In genomic region chr20:46401478-46401860, GRCh38 we compare ENCODE assay signal across 8 cellular contexts. TPM values are rescaled to one million over a fixed set of nuclear protein-coding genes. Genes with fewer than 3 reads are reported as not detected.
A peak's percentile ranks its signal among the peaks of the same experiment; 100 is the strongest.
DNase-seq lines count a peak whose midpoint lies in the region; ATAC-seq and TF ChIP-seq lines count a peak whose summit lies in the region.

No MANE protein-coding gene starts in this region.

- TF ChIP-seq CTCF in neutrophil (IDR thresholded peaks at IDR 0.05) (no peak), lower leg skin (IDR thresholded peaks at IDR 0.05) (no peak)

- H3K9me3 ChIP-seq in neutrophil = no peaks in the 10 kb centered on the region

- H3K27me3 Mint-ChIP-seq in central memory CD8-positive, alpha-beta T cell = no peaks in the 10 kb centered on the region

- ATAC-seq in central memory CD8-positive, alpha-beta T cell (replicated peaks; ENCODE audit: extremely low read depth, poor library complexity, severe bottlenecking) = peak; percentile 16
- ATAC-seq in GM19023 (IDR thresholded peaks at IDR 0.05; ENCODE audit: unreplicated experiment) (no peak), HG03521 (IDR thresholded peaks at IDR 0.05; ENCODE audit: unreplicated experiment) (no peak)

- peaks cover 27% of the 10 kb centered on the region for H3K36me3 Mint-ChIP-seq in central memory CD8-positive, alpha-beta T cell (ENCODE audit: insufficient read depth)

- H3K4me1 ChIP-seq in neutrophil (ENCODE audit: control insufficient read depth in 1 of 2, insufficient read depth in 1 of 2, low read depth in 1 of 2, low read length in 1 of 2) = peaks cover 89 to 95% of the 10 kb centered on the region in 2 experiments

- H3K4me3 ChIP-seq in Jurkat, Clone E6-1 (ENCODE audit: low read length) = peak overlapping the region; percentile 38
- H3K4me3 ChIP-seq in neutrophil (ENCODE audit: low read depth in 1 of 2, low read length in 1 of 2) (no peak overlapping the region), lower leg skin (ENCODE audit: low read depth, poor library complexity, severe bottlenecking) (no peak overlapping the region)

- H3K27me3 ChIP-seq in neutrophil = no peaks in the 10 kb centered on the region

- TF ChIP-seq POLR2A in lower leg skin (IDR thresholded peaks at IDR 0.05) = no peak

- H3K9me3 Mint-ChIP-seq in central memory CD8-positive, alpha-beta T cell = no peaks in the 10 kb centered on the region

- peaks cover 5% of the 10 kb centered on the region for H3K36me3 ChIP-seq in neutrophil

- H3K27ac ChIP-seq in neutrophil = peak overlapping the region; percentile 85

- H3K4me1 Mint-ChIP-seq in central memory CD8-positive, alpha-beta T cell = peaks cover 80% of the 10 kb centered on the region

- H3K4me3 Mint-ChIP-seq in central memory CD8-positive, alpha-beta T cell = peak overlapping the region; percentile 67

- peak overlapping the region; percentile 80 for H3K27ac Mint-ChIP-seq in central memory CD8-positive, alpha-beta T cell (ENCODE audit: low read depth)

- DNase-seq in CD1c-positive myeloid dendritic cell (ENCODE audit: extremely low spot score) (peak; percentile 16), OCI-M2 (lab: John Stamatoyannopoulos, UW; ENCODE audit: unreplicated experiment) (no peak), lower leg skin (ENCODE audit: low spot score in 2 of 2) (no peak)
- DNase-seq in Jurkat, Clone E6-1 (ENCODE audit: low read depth, low spot score) = no peak
- DNase-seq in central memory CD8-positive, alpha-beta T cell (ENCODE audit: low spot score in 2 of 2) = no peak

- 57 to 65% methylated on average over 2 of the region's 2 CpGs for WGBS in lower leg skin, 2 donors

- intact Hi-C loops in lower leg skin (cut with DNase I; ENCODE audit: low total_unique reads) = no loop called here

RNA-seq across cellular contexts. Expression of gene ELMO2, which starts 4.9 kb away (rescaled TPM):
- 43.7 TPM for polyA plus RNA-seq in Jurkat, Clone E6-1 (2012; ENCODE audit: insufficient read depth, insufficient read length)
- 10 to 100 TPM; 37.4 to 46.7 (median 40.7) TPM for total RNA-seq in lower leg skin
